In the genomic region with DNA sequence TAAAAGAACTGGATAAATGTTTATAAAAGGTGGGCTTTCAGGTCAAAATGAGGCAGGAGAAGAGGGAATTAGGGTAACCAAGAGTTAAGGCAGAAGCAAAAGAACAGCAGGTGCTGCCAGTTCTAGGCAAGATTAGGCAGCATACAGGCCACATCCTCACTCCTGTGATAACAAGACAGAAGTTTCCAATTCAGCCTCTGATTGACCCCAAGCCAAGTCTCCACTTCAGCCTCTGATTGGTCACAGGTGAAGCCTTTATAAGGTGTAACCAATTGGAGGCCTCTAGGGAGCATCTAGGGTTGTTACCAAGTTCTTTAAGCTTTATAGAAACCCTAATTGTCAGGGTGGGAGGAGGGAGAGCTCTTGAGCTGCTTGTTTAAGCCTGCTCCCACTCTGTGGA, we compare ENCODE assay signal across 34 cellular contexts.
"Had no signal": no experiment of that assay in that cellular context is flagged by ENCODE, and none has a peak within 500 bp of the region (broad histone marks: within the 10 kb centered on the region; RNA-seq: fewer than 3 reads in every experiment).

No MANE protein-coding gene starts in this region.

- H3K4me1 ChIP-seq: adrenal gland, body of pancreas, breast epithelium had no signal

- H3K9me3 ChIP-seq: adrenal gland had no signal

- H3K27me3 ChIP-seq: adrenal gland, body of pancreas, brain microvascular endothelial cell, breast epithelium had no signal

- H3K27ac ChIP-seq: adrenal gland, body of pancreas, brain microvascular endothelial cell, breast epithelium, VCaP had no signal

- H3K36me3 ChIP-seq: adrenal gland, brain microvascular endothelial cell, breast epithelium had no signal

- H3K4me1 Mint-ChIP-seq: activated B cell treated with CpG ODN at 0.5 μM for 24 hours; activated CD4-positive, alpha-beta T cell treated with anti-CD3 and anti-CD28 coated beads, Interleukin-2, amount 10 ng/mL, durations not matched to agents 7 days and 5 days; activated naive CD8-positive, alpha-beta T cell treated with anti-CD3 and anti-CD28 coated beads for 36 hours; activated T-helper 17 cell treated with anti-CD3 and anti-CD28 coated beads, Interleukin-2, amount 50 U/mL, for 72 hours had no signal

- H3K4me3 Mint-ChIP-seq: activated B cell treated with CpG ODN at 0.5 μM for 24 hours; activated CD4-positive, alpha-beta memory T cell treated with anti-CD3 and anti-CD28 coated beads for 36 hours; activated CD4-positive, alpha-beta T cell treated with anti-CD3 and anti-CD28 coated beads, Interleukin-2, amount 10 ng/mL, durations not matched to agents 7 days and 5 days; activated CD8-positive, alpha-beta T cell treated with anti-CD3 and anti-CD28 coated beads for 36 hours; activated naive CD4-positive, alpha-beta T cell treated with anti-CD3 and anti-CD28 coated beads for 36 hours; activated naive CD8-positive, alpha-beta T cell treated with anti-CD3 and anti-CD28 coated beads for 36 hours; activated T-cell treated with anti-CD3 and anti-CD28 coated beads, Interleukin-2, amount 50 U/mL, for 4 hours; activated T-cell treated with anti-CD3 and anti-CD28 coated beads, Interleukin-2, amount 50 U/mL, for 72 hours; activated T-helper 1 cell treated with anti-CD3 and anti-CD28 coated beads, Interleukin-12 subunit alpha, Interleukin-12 subunit beta, Interleukin-2, Interleukin-4 antibody, amounts not matched to agents 30 ng/mL and 10 ng/mL and 1 ng/mL, durations not matched to agents 14 hours and 24 hours and 36 hours; activated T-helper 17 cell treated with anti-CD3 and anti-CD28 coated beads, Interleukin-2, amount 50 U/mL, for 72 hours; T-helper 1 cell treated with Interleukin-12 subunit alpha and Interleukin-12 subunit beta and Interleukin-4 antibody, amounts not matched to agents 30 μg/mL and 1 μg/mL, for 36 hours; T-helper 2 cell treated with Interferon-gamma antibody and Interleukin-4, amounts not matched to agents 5 μg/mL and 100 μg/mL, for 36 hours had no signal

- ATAC-seq: activated CD8-positive, alpha-beta T cell treated with anti-CD3 and anti-CD28 coated beads for 36 hours; activated naive CD4-positive, alpha-beta T cell treated with anti-CD3 and anti-CD28 coated beads, Interleukin-2, amount 50 U/mL, for 72 hours; activated T-cell treated with anti-CD3 and anti-CD28 coated beads, Interleukin-2, amount 50 U/mL, for 4 hours; activated T-cell treated with anti-CD3 and anti-CD28 coated beads, Interleukin-2, amount 50 U/mL, for 72 hours; activated T-helper 17 cell treated with anti-CD3 and anti-CD28 coated beads, Interleukin-2, amount 50 U/mL, for 72 hours; body of pancreas had no signal

- H3K27ac Mint-ChIP-seq: activated B cell treated with CpG ODN at 0.5 μM for 24 hours; activated CD4-positive, alpha-beta memory T cell treated with anti-CD3 and anti-CD28 coated beads for 36 hours; activated CD4-positive, alpha-beta T cell treated with anti-CD3 and anti-CD28 coated beads, Interleukin-2, amount 10 ng/mL, durations not matched to agents 7 days and 5 days; activated CD8-positive, alpha-beta T cell treated with anti-CD3 and anti-CD28 coated beads for 36 hours; activated naive CD4-positive, alpha-beta T cell treated with anti-CD3 and anti-CD28 coated beads for 36 hours; activated naive CD4-positive, alpha-beta T cell treated with anti-CD3 and anti-CD28 coated beads, Interleukin-2, amount 50 U/mL, for 72 hours; activated naive CD8-positive, alpha-beta T cell treated with anti-CD3 and anti-CD28 coated beads for 36 hours; activated T-cell treated with anti-CD3 and anti-CD28 coated beads, Interleukin-2, amount 50 U/mL, for 72 hours; activated T-helper 1 cell treated with anti-CD3 and anti-CD28 coated beads, Interleukin-12 subunit alpha, Interleukin-12 subunit beta, Interleukin-2, Interleukin-4 antibody, amounts not matched to agents 30 ng/mL and 10 ng/mL and 1 ng/mL, durations not matched to agents 14 hours and 24 hours and 36 hours; activated T-helper 17 cell treated with anti-CD3 and anti-CD28 coated beads, Interleukin-2, amount 50 U/mL, for 72 hours; T-helper 1 cell treated with Interleukin-12 subunit alpha and Interleukin-12 subunit beta and Interleukin-4 antibody, amounts not matched to agents 30 μg/mL and 1 μg/mL, for 36 hours; T-helper 2 cell treated with Interferon-gamma antibody and Interleukin-4, amounts not matched to agents 5 μg/mL and 100 μg/mL, for 36 hours had no signal

- H3K4me3 ChIP-seq: adrenal gland, body of pancreas, breast epithelium had no signal

- DNase-seq: activated B cell treated with CpG ODN at 0.5 μM for 24 hours; activated CD4-positive, alpha-beta memory T cell treated with anti-CD3 and anti-CD28 coated beads for 36 hours; activated CD4-positive, alpha-beta T cell treated with anti-CD3 and anti-CD28 coated beads for 4 hours; activated CD4-positive, alpha-beta T cell treated with anti-CD3 and anti-CD28 coated beads, Interleukin-2, amount 10 ng/mL, durations not matched to agents 7 days and 5 days; activated CD4-positive, alpha-beta T cell treated with anti-CD3 and anti-CD28 coated beads, Interleukin-2, amount 50 U/mL, for 4 hours; activated CD4-positive, CD25-positive, alpha-beta regulatory T cell treated with anti-CD3 and anti-CD28 coated beads, Interleukin-2, amount 50 U/mL, for 72 hours; activated CD8-positive, alpha-beta memory T cell treated with anti-CD3 and anti-CD28 coated beads, Interleukin-2, amount 50 U/mL, for 4 hours; activated CD8-positive, alpha-beta T cell treated with anti-CD3 and anti-CD28 coated beads for 36 hours; activated effector memory CD4-positive, alpha-beta T cell treated with anti-CD3 and anti-CD28 coated beads, Interleukin-2, amount 50 U/mL, for 16 hours; activated gamma-delta T cell treated with Interleukin-2 at 50 U/mL for 16 hours; activated naive CD4-positive, alpha-beta T cell; activated naive CD4-positive, alpha-beta T cell treated with anti-CD3 and anti-CD28 coated beads for 36 hours; activated naive CD4-positive, alpha-beta T cell treated with anti-CD3 and anti-CD28 coated beads, Interleukin-2, amount 50 U/mL, for 16 hours; activated naive CD8-positive, alpha-beta T cell treated with anti-CD3 and anti-CD28 coated beads for 36 hours; activated T-cell treated with anti-CD3 and anti-CD28 coated beads for 4 hours; activated T-cell treated with anti-CD3 and anti-CD28 coated beads, Interleukin-2, amount 50 U/mL, for 1 hour; activated T-cell treated with anti-CD3 and anti-CD28 coated beads, Interleukin-2, amount 50 U/mL, for 4 hours; activated T-cell treated with anti-CD3 and anti-CD28 coated beads, Interleukin-2, amount 50 U/mL, for 72 hours; adrenal gland; amniotic stem cell; aorta; body of pancreas; brain microvascular endothelial cell; central memory CD4-positive, alpha-beta T cell; T-helper 1 cell; T-helper 2 cell; T-helper 9 cell had no signal
